Comparison of ENCODE assay signal across 35 cellular contexts in the genomic region with DNA sequence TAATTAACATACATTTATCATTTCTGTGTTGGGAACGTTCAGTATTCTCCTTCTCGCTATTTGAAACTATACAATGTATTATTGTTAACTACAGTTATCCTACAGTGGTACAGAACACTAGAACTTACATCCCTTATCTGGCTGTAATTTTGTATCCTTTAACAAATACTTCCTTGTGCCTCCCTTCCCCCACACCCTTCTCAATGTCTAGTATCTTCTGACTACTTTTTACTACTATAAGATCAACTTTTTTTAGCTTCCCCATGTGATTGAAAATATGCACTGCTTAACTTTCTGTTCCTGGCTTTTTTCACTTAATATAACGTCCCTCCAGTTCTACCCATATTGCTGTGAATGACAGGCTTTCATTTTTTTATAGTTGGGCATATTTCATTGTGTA.
"Had no signal": no experiment of that assay in that cellular context is flagged by ENCODE, and none has a peak within 500 bp of the region (broad histone marks: within the 10 kb centered on the region; RNA-seq: fewer than 3 reads in every experiment).

No MANE protein-coding gene starts in this region.

- H3K9me3 ChIP-seq: MG63 had no signal

- H3K36me3 ChIP-seq: MG63 had no signal

- H3K27me3 ChIP-seq: MG63 had no signal

- H3K4me3 ChIP-seq: MG63 had no signal

- H3K27ac ChIP-seq: KMS-11 had no signal

- DNase-seq: Karpas-422, Kasumi-1, KBM-7, KG1, MG63, MM.1S, MV-4-11, NCI-H1048, NCI-H1092, NCI-H1092 treated with DMSO at 0.1 percent for 48 hours, NCI-H1105, NCI-H1417, NCI-H1417 treated with DMSO at 0.1 percent for 48 hours, NCI-H1436, NCI-H1436 treated with DMSO at 0.1 percent for 48 hours, NCI-H146, NCI-H1694, NCI-H1694 treated with DMSO at 0.1 percent for 48 hours, NCI-H187, NCI-H187 treated with DMSO at 0.1 percent for 48 hours, NCI-H1930, NCI-H2029, NCI-H2029 treated with DMSO at 0.1 percent for 48 hours, NCI-H2081, NCI-H2081 treated with DMSO at 0.1 percent for 48 hours, NCI-H2107, NCI-H2171, NCI-H2171 treated with DMSO at 0.1 percent for 48 hours, NCI-H2227 treated with DMSO at 0.1 percent for 48 hours, NCI-H226, NCI-H345, NCI-H446, NCI-H446 treated with DMSO at 0.1 percent for 48 hours, NCI-H510A had no signal
